Comparison of ENCODE assay signal across 26 cellular contexts in the genomic region with DNA sequence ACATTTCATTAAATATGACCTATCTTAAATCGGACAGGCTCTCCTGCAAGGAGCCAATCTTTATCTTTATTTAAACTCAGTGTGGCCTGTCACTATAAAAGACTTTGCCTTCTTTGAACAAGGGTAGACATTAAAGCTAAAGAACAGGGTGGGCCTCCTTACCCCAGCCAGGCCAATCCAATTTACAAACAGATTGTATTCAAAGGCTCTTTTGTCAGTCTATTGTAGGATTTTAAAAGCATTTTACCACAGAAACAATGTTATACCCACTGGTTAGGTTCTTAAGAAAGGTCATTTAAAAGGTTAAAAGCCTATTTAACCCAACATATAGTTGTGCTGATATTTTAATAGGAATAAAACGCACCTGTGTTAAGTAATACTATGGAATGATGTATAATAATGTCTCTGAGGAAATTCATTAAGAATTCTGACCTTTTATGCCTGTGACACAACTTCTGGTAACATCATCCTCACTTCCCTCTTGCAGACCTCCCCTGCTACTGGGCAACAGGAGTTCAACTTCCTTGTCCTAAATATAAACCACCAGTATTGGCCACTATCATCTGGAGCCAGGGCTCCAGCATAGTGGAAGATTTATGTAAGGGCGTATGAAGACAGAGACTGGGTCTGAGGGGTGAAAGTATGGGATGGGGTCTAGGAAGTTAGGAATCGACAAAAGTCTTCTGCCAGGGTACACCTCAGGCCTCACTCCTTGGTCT. TPM values are rescaled to one million over a fixed set of nuclear protein-coding genes. Genes with fewer than 3 reads are reported as not detected.
A peak's percentile ranks its signal among the peaks of the same experiment; 100 is the strongest.
DNase-seq lines count a peak whose midpoint lies in the region; ATAC-seq, FAIRE-seq and TF ChIP-seq lines count a peak whose summit lies in the region.
"Had no signal": no experiment of that assay in that cellular context is flagged by ENCODE, and none has a peak within 500 bp of the region (broad histone marks: within the 10 kb centered on the region; RNA-seq: fewer than 3 reads in every experiment).

No MANE protein-coding gene starts in this region.

- no TSS peak for BruUV-seq in GM12878 (replicated peaks; lab: Mats Ljungman, UMichigan)

- no peak overlapping the region for H3K14ac ChIP-seq in mesenchymal stem cell (ENCODE audit: low read length in 2 of 2)

- no peak overlapping the region for H2AK5ac ChIP-seq in mesenchymal stem cell (ENCODE audit: low read length, severe bottlenecking)

- H3K18ac ChIP-seq in mesenchymal stem cell (ENCODE audit: low read depth in 1 of 2, low read length in 2 of 2) = no peak overlapping the region

- FAIRE-seq in GM12878 (lab: Jason Lieb, UNC) = peak; percentile 7

- H3K9ac ChIP-seq in GM12878 (ENCODE audit: control insufficient read depth, insufficient read depth, low read length) (no peak overlapping the region), mesenchymal stem cell (ENCODE audit: low read length) (no peak overlapping the region)

- H3K36me3 ChIP-seq in GM12878 (ENCODE audit: control insufficient read depth in 2 of 2, insufficient read depth in 2 of 2, low read length in 1 of 2) (no peaks in the 10 kb centered on the region), mesenchymal stem cell (ENCODE audit: control insufficient read depth in 1 of 2, insufficient read depth in 2 of 2, low read depth in 1 of 2, low read length in 2 of 2) (peaks cover 0 to 3% of the 10 kb centered on the region in 2 experiments)
- H3K36me3 ChIP-seq: cardiac muscle cell, Peyer's patch, thoracic aorta had no signal

- no peak overlapping the region for H3K4ac ChIP-seq in mesenchymal stem cell (ENCODE audit: low read depth in 1 of 2, low read length in 2 of 2)

- no peak overlapping the region for H3K4me2 ChIP-seq in GM12878 (ENCODE audit: control insufficient read depth, insufficient read depth)
- H3K4me2 ChIP-seq in mesenchymal stem cell (ENCODE audit: low read length, poor library complexity, severe bottlenecking) = no peak overlapping the region
- H3K4me2 ChIP-seq: GM23338, smooth muscle cell had no signal

- TF ChIP-seq POLR2A in GM12878 (IDR thresholded peaks at IDR 0.05; ENCODE audit: low read depth, low read length) = no peak

- no peak overlapping the region for H4K8ac ChIP-seq in mesenchymal stem cell (ENCODE audit: low read length)

- H4K91ac ChIP-seq in mesenchymal stem cell (ENCODE audit: low read length) = no peak overlapping the region

- ATAC-seq in GM12878 (no peak), GM21717 (IDR thresholded peaks at IDR 0.05; ENCODE audit: unreplicated experiment) (no peak)
- ATAC-seq: activated T-cell treated with anti-CD3 and anti-CD28 coated beads, Interleukin-2, amount 50 U/mL, for 72 hours; left ventricle myocardium superior; stimulated activated memory B cell treated with anti-CD40 and anti-IgM and Interleukin-4, amounts not matched to agents 10 μg/mL and 1 μg/mL and 100 μg/mL, for 72 hours had no signal

- SMC1A ChIA-PET in GM12878 (lab: Charles Lee; ENCODE audit: uncharacterized antibody, unreplicated experiment) = interaction anchor here (1.0 kb wide), 1 partner anchor 10 kb away, joined by 4 read pairs; no protein-coding TSS in a partner anchor

- H3K23ac ChIP-seq in mesenchymal stem cell (ENCODE audit: low read length in 2 of 2) = no peak overlapping the region

- no peak for TF ChIP-seq RAD21 in GM12878 (IDR thresholded peaks at IDR 0.05; ENCODE audit: insufficient read depth, low read depth, low read length)

- TF ChIP-seq EP300 in GM12878 (IDR thresholded peaks at IDR 0.05; ENCODE audit: borderline replicate concordance in 1 of 2, control insufficient read depth in 1 of 2, low read depth in 2 of 2, low read length in 2 of 2) = no peak

- H2BK5ac ChIP-seq in mesenchymal stem cell (ENCODE audit: low read depth, low read length, poor library complexity, severe bottlenecking) = no peak overlapping the region

- H3K27ac Mint-ChIP-seq in mesothelial cell of epicardium = peak overlapping the region; percentile 13
- H3K27ac Mint-ChIP-seq in activated CD4-positive, alpha-beta memory T cell treated with anti-CD3 and anti-CD28 coated beads, Interleukin-2, amount 10 ng/mL, durations not matched to agents 7 days and 5 days = no peak overlapping the region
- H3K27ac Mint-ChIP-seq: activated naive CD4-positive, alpha-beta T cell treated with anti-CD3 and anti-CD28 coated beads for 36 hours; activated T-cell treated with anti-CD3 and anti-CD28 coated beads, Interleukin-2, amount 50 U/mL, for 72 hours; dendritic cell treated with granulocyte-macrophage colony-stimulating factor and Interleukin-4, amounts not matched to agents 40 ng/mL and 50 ng/mL, for 4 days; GM23338; stimulated activated memory B cell treated with anti-CD40 and anti-IgM and Interleukin-4, amounts not matched to agents 10 μg/mL and 1 μg/mL and 100 μg/mL, for 72 hours had no signal

- peaks cover 11% of the 10 kb centered on the region for H3K36me3 Mint-ChIP-seq in mesothelial cell of epicardium
- no peaks in the 10 kb centered on the region for H3K36me3 Mint-ChIP-seq in activated CD4-positive, alpha-beta memory T cell treated with anti-CD3 and anti-CD28 coated beads, Interleukin-2, amount 10 ng/mL, durations not matched to agents 7 days and 5 days (ENCODE audit: low read depth)

- in situ Hi-C loops in GM12878 (cut with MboI) = no loop called here

- no peak overlapping the region for H2BK15ac ChIP-seq in mesenchymal stem cell (ENCODE audit: low read depth, poor library complexity, severe bottlenecking)

- peaks cover 13% of the 10 kb centered on the region for H3K79me1 ChIP-seq in mesenchymal stem cell (replicated peaks; ENCODE audit: low read length, poor library complexity, severe bottlenecking)

- DNase-seq in HL-60 (ENCODE audit: low read depth in 1 of 2, low spot score in 1 of 2) = peak; percentile 8 to 60
- peak; percentile 88 to 99 for DNase-seq in NOMO-1 (lab: John Stamatoyannopoulos, UW; ENCODE audit: unreplicated experiment in 2 of 2)
- no peak for DNase-seq in GM12878 (ENCODE audit: low read depth, low spot score)
- no peak for DNase-seq in mesothelial cell of epicardium (ENCODE audit: low spot score in 2 of 2, unreplicated experiment in 2 of 2)
- no peak for DNase-seq in SHP77 treated with DMSO at 0.1 percent for 48 hours (lab: John Stamatoyannopoulos, UW)
- DNase-seq in activated CD4-positive, alpha-beta memory T cell treated with anti-CD3 and anti-CD28 coated beads, Interleukin-2, amount 10 ng/mL, durations not matched to agents 7 days and 5 days = no peak
- DNase-seq in mesenchymal stem cell = no peak
- DNase-seq: activated CD4-positive, alpha-beta T cell treated with anti-CD3 and anti-CD28 coated beads for 1 hour; activated naive CD4-positive, alpha-beta T cell treated with anti-CD3 and anti-CD28 coated beads for 36 hours; activated T-cell treated with anti-CD3 and anti-CD28 coated beads, Interleukin-2, amount 50 U/mL, for 72 hours; amniotic stem cell; head of caudate nucleus; left ventricle myocardium superior; NCI-H187; NCI-H226; NCI-H774; Peyer's patch; T1000 had no signal

- H3K4me1 Mint-ChIP-seq in mesothelial cell of epicardium = peaks cover 5% of the 10 kb centered on the region
- H3K4me1 Mint-ChIP-seq in activated CD4-positive, alpha-beta memory T cell treated with anti-CD3 and anti-CD28 coated beads, Interleukin-2, amount 10 ng/mL, durations not matched to agents 7 days and 5 days = no peaks in the 10 kb centered on the region
- H3K4me1 Mint-ChIP-seq: GM23338 had no signal

- no peaks in the 10 kb centered on the region for H3K79me2 ChIP-seq in GM12878 (ENCODE audit: control insufficient read depth, insufficient read depth, low read length)

- H3K4me1 ChIP-seq in GM12878 (ENCODE audit: control insufficient read depth, insufficient read depth, low read length) (peaks cover 8% of the 10 kb centered on the region; the same call in 1 of the 2 replicates), mesenchymal stem cell (ENCODE audit: control insufficient read depth, insufficient read depth, low read depth, low read length) (no peaks in the 10 kb centered on the region)
- H3K4me1 ChIP-seq: Peyer's patch had no signal

- RAD21 ChIA-PET in GM12878 (lab: Charles Lee; ENCODE audit: unreplicated experiment) = no interaction called here

- POLR2A ChIA-PET in GM12878 (lab: Charles Lee) = interaction anchor here (0.6 kb wide), 1 partner anchor 27 kb away, joined by 3 read pairs; no protein-coding TSS in a partner anchor
- POLR2A ChIA-PET in activated CD4-positive, alpha-beta memory T cell treated with anti-CD3 and anti-CD28 coated beads, Interleukin-2, amount 10 ng/mL, durations not matched to agents 7 days and 5 days (lab: Charles Lee) = no interaction called here

- TF ChIP-seq CTCF in HL-60 (IDR thresholded peaks at IDR 0.05; ENCODE audit: insufficient read depth, low read length) (no peak), GM12878 (IDR thresholded peaks at IDR 0.05 in 2 of 3, conservative IDR thresholded peaks at IDR 0.05 in 1 of 3; ENCODE audit: control insufficient read depth in 2 of 3, extremely low read depth in 1 of 3, insufficient read depth in 1 of 3, low read depth in 3 of 3, low read length in 3 of 3) (no peak), mesothelial cell of epicardium (IDR thresholded peaks at IDR 0.05; ENCODE audit: unreplicated experiment) (no peak)

- no peak overlapping the region for H2BK12ac ChIP-seq in mesenchymal stem cell (ENCODE audit: low read length in 2 of 2)

- no peaks in the 10 kb centered on the region for H3K27me3 ChIP-seq in HL-60 (ENCODE audit: insufficient read depth, poor library complexity, severe bottlenecking)
- H3K27me3 ChIP-seq in GM12878 (replicated peaks in 1 of 2; ENCODE audit: control insufficient read depth in 2 of 2, insufficient read depth in 2 of 2, low read length in 1 of 2) = no peaks in the 10 kb centered on the region
- H3K27me3 ChIP-seq in mesenchymal stem cell (ENCODE audit: control insufficient read depth in 1 of 2, insufficient read depth in 1 of 2, low read length in 2 of 2) = no peaks in the 10 kb centered on the region
- H3K27me3 ChIP-seq: cardiac muscle cell, Peyer's patch had no signal

- CTCF ChIA-PET in GM12878 (lab: Yijun Ruan, JAX) = interaction anchor here (1.3 to 2.0 kb wide), 3 partner anchors 14 to 18 kb away, joined by 3 to 10 read pairs (median 8); no protein-coding TSS in a partner anchor
- CTCF ChIA-PET in activated CD4-positive, alpha-beta memory T cell treated with anti-CD3 and anti-CD28 coated beads, Interleukin-2, amount 10 ng/mL, durations not matched to agents 7 days and 5 days (lab: Charles Lee) = interaction anchor here (1.8 kb wide), 1 partner anchor 18 kb away, joined by 4 read pairs; no protein-coding TSS in a partner anchor

- H4K20me1 ChIP-seq in GM12878 (ENCODE audit: control insufficient read depth, insufficient read depth) = no peaks in the 10 kb centered on the region

- H3K27me3 Mint-ChIP-seq in mesothelial cell of epicardium (ENCODE audit: low read depth) = no peaks in the 10 kb centered on the region
- H3K27me3 Mint-ChIP-seq in activated CD4-positive, alpha-beta memory T cell treated with anti-CD3 and anti-CD28 coated beads, Interleukin-2, amount 10 ng/mL, durations not matched to agents 7 days and 5 days = no peaks in the 10 kb centered on the region
- H3K27me3 Mint-ChIP-seq: dendritic cell treated with granulocyte-macrophage colony-stimulating factor and Interleukin-4, amounts not matched to agents 40 ng/mL and 50 ng/mL, for 4 days; stimulated activated memory B cell treated with anti-CD40 and anti-IgM and Interleukin-4, amounts not matched to agents 10 μg/mL and 1 μg/mL and 100 μg/mL, for 72 hours had no signal

- H2BK120ac ChIP-seq in mesenchymal stem cell (ENCODE audit: low read depth, low read length) = no peak overlapping the region

- H3K4me3 Mint-ChIP-seq in mesothelial cell of epicardium = no peak overlapping the region
- no peak overlapping the region for H3K4me3 Mint-ChIP-seq in activated CD4-positive, alpha-beta memory T cell treated with anti-CD3 and anti-CD28 coated beads, Interleukin-2, amount 10 ng/mL, durations not matched to agents 7 days and 5 days
- H3K4me3 Mint-ChIP-seq: activated naive CD4-positive, alpha-beta T cell treated with anti-CD3 and anti-CD28 coated beads for 36 hours; activated T-cell treated with anti-CD3 and anti-CD28 coated beads, Interleukin-2, amount 50 U/mL, for 72 hours; dendritic cell treated with granulocyte-macrophage colony-stimulating factor and Interleukin-4, amounts not matched to agents 40 ng/mL and 50 ng/mL, for 4 days; GM23338; stimulated activated memory B cell treated with anti-CD40 and anti-IgM and Interleukin-4, amounts not matched to agents 10 μg/mL and 1 μg/mL and 100 μg/mL, for 72 hours had no signal

- no peaks in the 10 kb centered on the region for H3K9me3 ChIP-seq in GM12878 (replicated peaks; ENCODE audit: control insufficient read depth, insufficient read depth, low read length)
- H3K9me3 ChIP-seq in mesenchymal stem cell (ENCODE audit: control insufficient read depth, low read length) = no peaks in the 10 kb centered on the region
- H3K9me3 ChIP-seq: Peyer's patch, thoracic aorta had no signal

- H3K4me3 ChIP-seq in HL-60 (replicated peaks; ENCODE audit: insufficient read depth, low read length) (no peak overlapping the region), GM12878 (no peak overlapping the region), mesenchymal stem cell (ENCODE audit: insufficient read depth in 1 of 2, low read depth in 1 of 2, low read length in 2 of 2) (no peak overlapping the region)
- H3K4me3 ChIP-seq: cardiac muscle cell, GM23338, Peyer's patch, smooth muscle cell, thoracic aorta had no signal

- peaks cover 20% of the 10 kb centered on the region for H3K9me3 Mint-ChIP-seq in mesothelial cell of epicardium
- H3K9me3 Mint-ChIP-seq in activated CD4-positive, alpha-beta memory T cell treated with anti-CD3 and anti-CD28 coated beads, Interleukin-2, amount 10 ng/mL, durations not matched to agents 7 days and 5 days = no peaks in the 10 kb centered on the region

- intact Hi-C loops in GM12878 (cut with micrococcal nuclease; ENCODE audit: unreplicated experiment) = no loop called here

- H2AFZ ChIP-seq in GM12878 (ENCODE audit: control insufficient read depth, low read depth, low read length) (no peak overlapping the region), mesenchymal stem cell (ENCODE audit: low read depth, low read length) (no peak overlapping the region)
- H2AFZ ChIP-seq: GM23338 had no signal

- WGBS in GM12878 (ENCODE audit: insufficient coverage, insufficient replicate concordance, low lambda C conversion rate, missing lambda C conversion rate) = 69% methylated on average over 4 of the region's 4 CpGs
- WGBS in mesenchymal stem cell = 90% methylated on average over 3 of the region's 4 CpGs

- H3K27ac ChIP-seq in HL-60 (replicated peaks) (no peak overlapping the region), GM12878 (ENCODE audit: control insufficient read depth, insufficient read depth) (no peak overlapping the region), mesenchymal stem cell (ENCODE audit: low read length, poor library complexity, severe bottlenecking) (no peak overlapping the region)
- H3K27ac ChIP-seq: C4-2B, cardiac muscle cell, Peyer's patch, thoracic aorta had no signal

RNA-seq across cellular contexts. Expression of gene MTERF1, which starts 32.5 kb away (rescaled TPM):
- 51.2 and 52.1 TPM in 2 replicates for total RNA-seq in GM12878 (2013; cell fraction: nucleolus; rRNA removed)
- total RNA-seq in GM12878 (2014; rRNA removed) (14.7 and 20.1 TPM in 2 replicates), GM12878 (2014; rRNA removed; fragmentation: Illumina TruSeq; extraction: Trizol) (26.2 and 29.1 TPM in 2 replicates), GM12878 (2021) (19.0 and 19.1 TPM in 2 replicates), mesothelial cell of epicardium (14.7 to 19.3 TPM (median 15.2 TPM) in 3 replicates)
- 13.1 TPM for polyA plus RNA-seq in GM12878 (2011; ENCODE audit: low read depth)
- polyA plus RNA-seq in GM12878 (2011; rRNA removed) (23.4 and 41.6 TPM in 2 replicates), GM12878 (2014; fragmentation: Illumina TruSeq; extraction: Trizol) (27.5 and 39.1 TPM in 2 replicates), GM12878 (2014; fragmentation: Nextera tagmentation; extraction: Ambion mirVana) (10 to 100 TPM; 30.7 to 38.7 TPM), GM12878 (2014; rRNA removed) (15.6 and 16.9 TPM in 2 replicates), GM12878 (2016; fragmentation: Nextera tagmentation; extraction: Ambion mirVana) (10 to 100 TPM; 28.6 to 29.2 TPM)
- polyA plus RNA-seq in GM12878 (2011; cell fraction: cytosol; rRNA removed) = 6.6 and 7.4 TPM in 2 replicates
- polyA plus RNA-seq in GM12878 (2011; cell fraction: nucleus; rRNA removed) = 16.0 and 16.8 TPM in 2 replicates
- polyA plus RNA-seq in GM12878 (2012) = 14.4 and 14.9 TPM in 2 replicates
- 19.3 and 35.4 TPM in 2 replicates for polyA minus RNA-seq in GM12878 (2011; rRNA and poly(A)+ RNA removed)
- polyA minus RNA-seq in GM12878 (2011; cell fraction: cytosol; rRNA and poly(A)+ RNA removed) = 2.3 and 3.7 TPM in 2 replicates
- polyA minus RNA-seq in GM12878 (2011; cell fraction: nucleus; rRNA and poly(A)+ RNA removed) = 23.8 and 31.6 TPM in 2 replicates
- total RNA-seq in activated CD4-positive, alpha-beta memory T cell treated with anti-CD3 and anti-CD28 coated beads, Interleukin-2, amount 10 ng/mL, durations not matched to agents 7 days and 5 days = 10 to 100 TPM; 15.4 to 15.6 TPM
- polyA plus RNA-seq in mesenchymal stem cell (2013, experiment 1 of 2) = 6.4 TPM
- 7.8 TPM for polyA plus RNA-seq in mesenchymal stem cell (2013, experiment 2 of 2)

Comparison
In these comparisons a context has a peak if more than half of its experiments do, and no peak if none do; other contexts are left out.
1. DNase-seq: peak in HL-60 (2 of 2) and NOMO-1 (2 of 2); none in GM12878 (single experiment), mesothelial cell of epicardium (0 of 2), SHP77 treated with DMSO at 0.1 percent for 48 hours (single experiment), activated CD4-positive, alpha-beta memory T cell treated with anti-CD3 and anti-CD28 coated beads, Interleukin-2, amount 10 ng/mL, durations not matched to agents 7 days and 5 days (single experiment) and mesenchymal stem cell (single experiment).